In genomic region chr3:13841826-13842225, GRCh38 we compare ENCODE assay signal across 31 cellular contexts.
"Had no signal": no experiment of that assay in that cellular context is flagged by ENCODE, and none has a peak within 500 bp of the region (broad histone marks: within the 10 kb centered on the region; RNA-seq: fewer than 3 reads in every experiment).

No MANE protein-coding gene starts in this region.

- H3K36me3 ChIP-seq: ascending aorta, MG63, SJCRH30 had no signal

- H3K4me3 ChIP-seq: ascending aorta, MG63, SJCRH30, SK-N-MC had no signal

- H3K9me3 Mint-ChIP-seq: activated CD4-positive, alpha-beta T cell treated with anti-CD3 and anti-CD28 coated beads, Interleukin-2, amount 10 ng/mL, durations not matched to agents 7 days and 5 days; activated naive CD4-positive, alpha-beta T cell treated with anti-CD3 and anti-CD28 coated beads, Interleukin-2, amount 50 U/mL, for 24 hours; activated naive CD8-positive, alpha-beta T cell treated with anti-CD3 and anti-CD28 coated beads, Interleukin-2, amount 10 ng/mL, durations not matched to agents 7 days and 5 days; activated T-cell treated with anti-CD3 and anti-CD28 coated beads, Interleukin-2, amount 50 U/mL, for 24 hours; activated T-helper 2 cell treated with anti-CD3 and anti-CD28 coated beads, Interferon-gamma antibody, Interleukin-2, Interleukin-4, amounts not matched to agents 10 μg/mL and 5 μg/mL and 100 μg/mL, durations not matched to agents 14 hours and 24 hours and 36 hours; T-helper 1 cell treated with Interleukin-12 subunit alpha and Interleukin-12 subunit beta and Interleukin-4 antibody, amounts not matched to agents 30 μg/mL and 1 μg/mL, for 36 hours; T-helper 2 cell treated with Interferon-gamma antibody and Interleukin-4, amounts not matched to agents 5 μg/mL and 100 μg/mL, for 36 hours had no signal

- H3K4me1 ChIP-seq: ascending aorta, SJCRH30 had no signal

- FAIRE-seq: RCC 7860, TTC549 had no signal

- H3K27me3 ChIP-seq: ascending aorta, MG63 had no signal

- H3K4me3 Mint-ChIP-seq: activated CD4-positive, alpha-beta T cell treated with anti-CD3 and anti-CD28 coated beads, Interleukin-2, amount 10 ng/mL, durations not matched to agents 7 days and 5 days; activated CD8-positive, alpha-beta T cell treated with anti-CD3 and anti-CD28 coated beads, Interleukin-2, amount 10 ng/mL, durations not matched to agents 7 days and 5 days; activated naive CD4-positive, alpha-beta T cell treated with anti-CD3 and anti-CD28 coated beads, Interleukin-2, amount 50 U/mL, for 24 hours; activated naive CD8-positive, alpha-beta T cell treated with anti-CD3 and anti-CD28 coated beads, Interleukin-2, amount 10 ng/mL, durations not matched to agents 7 days and 5 days; activated T-cell treated with anti-CD3 and anti-CD28 coated beads, Interleukin-2, amount 50 U/mL, for 24 hours; T-helper 1 cell treated with Interleukin-12 subunit alpha and Interleukin-12 subunit beta and Interleukin-4 antibody, amounts not matched to agents 30 μg/mL and 1 μg/mL, for 36 hours; T-helper 2 cell treated with Interferon-gamma antibody and Interleukin-4, amounts not matched to agents 5 μg/mL and 100 μg/mL, for 36 hours had no signal

- H3K27ac Mint-ChIP-seq: activated CD4-positive, alpha-beta T cell treated with anti-CD3 and anti-CD28 coated beads, Interleukin-2, amount 10 ng/mL, durations not matched to agents 7 days and 5 days; activated CD8-positive, alpha-beta T cell treated with anti-CD3 and anti-CD28 coated beads, Interleukin-2, amount 10 ng/mL, durations not matched to agents 7 days and 5 days; activated naive CD4-positive, alpha-beta T cell treated with anti-CD3 and anti-CD28 coated beads, Interleukin-2, amount 50 U/mL, for 24 hours; activated naive CD8-positive, alpha-beta T cell treated with anti-CD3 and anti-CD28 coated beads, Interleukin-2, amount 10 ng/mL, durations not matched to agents 7 days and 5 days; activated T-cell treated with anti-CD3 and anti-CD28 coated beads, Interleukin-2, amount 50 U/mL, for 24 hours; activated T-helper 2 cell treated with anti-CD3 and anti-CD28 coated beads, Interferon-gamma antibody, Interleukin-2, Interleukin-4, amounts not matched to agents 10 μg/mL and 5 μg/mL and 100 μg/mL, durations not matched to agents 14 hours and 24 hours and 36 hours; T-helper 1 cell treated with Interleukin-12 subunit alpha and Interleukin-12 subunit beta and Interleukin-4 antibody, amounts not matched to agents 30 μg/mL and 1 μg/mL, for 36 hours; T-helper 2 cell treated with Interferon-gamma antibody and Interleukin-4, amounts not matched to agents 5 μg/mL and 100 μg/mL, for 36 hours had no signal

- H3K9me3 ChIP-seq: ascending aorta, MG63, SJCRH30 had no signal

- H3K27me3 Mint-ChIP-seq: activated CD4-positive, alpha-beta T cell treated with anti-CD3 and anti-CD28 coated beads, Interleukin-2, amount 10 ng/mL, durations not matched to agents 7 days and 5 days; activated naive CD4-positive, alpha-beta T cell treated with anti-CD3 and anti-CD28 coated beads, Interleukin-2, amount 50 U/mL, for 24 hours; activated naive CD8-positive, alpha-beta T cell treated with anti-CD3 and anti-CD28 coated beads, Interleukin-2, amount 10 ng/mL, durations not matched to agents 7 days and 5 days; activated T-cell treated with anti-CD3 and anti-CD28 coated beads, Interleukin-2, amount 50 U/mL, for 24 hours had no signal

- ATAC-seq: activated CD8-positive, alpha-beta T cell treated with anti-CD3 and anti-CD28 coated beads, Interleukin-2, amount 10 ng/mL, durations not matched to agents 7 days and 5 days had no signal

- H3K4me1 Mint-ChIP-seq: activated CD4-positive, alpha-beta T cell treated with anti-CD3 and anti-CD28 coated beads, Interleukin-2, amount 10 ng/mL, durations not matched to agents 7 days and 5 days; activated naive CD4-positive, alpha-beta T cell treated with anti-CD3 and anti-CD28 coated beads, Interleukin-2, amount 50 U/mL, for 24 hours; activated naive CD8-positive, alpha-beta T cell treated with anti-CD3 and anti-CD28 coated beads, Interleukin-2, amount 10 ng/mL, durations not matched to agents 7 days and 5 days had no signal

- DNase-seq: activated CD4-positive, alpha-beta T cell treated with anti-CD3 and anti-CD28 coated beads, Interleukin-2, amount 10 ng/mL, durations not matched to agents 7 days and 5 days; activated CD4-positive, alpha-beta T cell treated with anti-CD3 and anti-CD28 coated beads, Interleukin-2, amount 50 U/mL, for 48 hours; activated CD8-positive, alpha-beta T cell treated with anti-CD3 and anti-CD28 coated beads, Interleukin-2, amount 10 ng/mL, durations not matched to agents 7 days and 5 days; activated gamma-delta T cell; activated naive CD4-positive, alpha-beta T cell treated with Interleukin-2 at 50 U/mL for 16 hours; activated naive CD8-positive, alpha-beta T cell treated with anti-CD3 and anti-CD28 coated beads, Interleukin-2, amount 10 ng/mL, durations not matched to agents 7 days and 5 days; activated T-cell treated with anti-CD3 and anti-CD28 coated beads, Interleukin-2, amount 50 U/mL, for 24 hours; amygdala; Kasumi-1; KG1; MG63; NCI-H1048; NCI-H1417; NCI-H146; NCI-H187; NCI-H2107; NCI-H226; NCI-H446 treated with DMSO at 0.1 percent for 48 hours; NCI-H524; NCI-H69; NCI-H82; SHP77; SJCRH30 had no signal

- H3K27ac ChIP-seq: ascending aorta, SJCRH30, SK-N-MC had no signal

- H3K36me3 Mint-ChIP-seq: activated naive CD4-positive, alpha-beta T cell treated with anti-CD3 and anti-CD28 coated beads, Interleukin-2, amount 50 U/mL, for 24 hours; activated naive CD8-positive, alpha-beta T cell treated with anti-CD3 and anti-CD28 coated beads, Interleukin-2, amount 10 ng/mL, durations not matched to agents 7 days and 5 days had no signal
